In genomic region chrX:10579018-10579752, GRCh38 we compare ENCODE assay signal across 12 cellular contexts. TPM values are rescaled to one million over a fixed set of nuclear protein-coding genes. Genes with fewer than 3 reads are reported as not detected.
A peak's percentile ranks its signal among the peaks of the same experiment; 100 is the strongest.
DNase-seq lines count a peak whose midpoint lies in the region; ATAC-seq, FAIRE-seq and TF ChIP-seq lines count a peak whose summit lies in the region.
"Had no signal": no experiment of that assay in that cellular context is flagged by ENCODE, and none has a peak within 500 bp of the region (broad histone marks: within the 10 kb centered on the region; RNA-seq: fewer than 3 reads in every experiment).

No MANE protein-coding gene starts in this region.

- FAIRE-seq in HepG2 (lab: Jason Lieb, UNC), result peak; percentile 69

- in situ Hi-C loops in HepG2 (cut with HindIII; ENCODE audit: extremely low pct_ligation_motif_present, low pct_unique_long_range_greater_than_20kb), result no loop called here

- peaks cover 77% of the 10 kb centered on the region for H3K4me1 Mint-ChIP-seq in HFFc6 (ENCODE audit: low read depth)

- H3K4me2 ChIP-seq in HepG2 (ENCODE audit: low read depth, low read length), result peak overlapping the region; percentile 18; the same call in 1 of the 2 replicates

- H3K36me3 ChIP-seq in breast epithelium, result no peaks in the 10 kb centered on the region
- H3K36me3 ChIP-seq in HepG2 (replicated peaks in 1 of 2; ENCODE audit: control insufficient read depth in 1 of 2, insufficient read depth in 2 of 2, low read length in 2 of 2), result no peaks in the 10 kb centered on the region
- no peaks in the 10 kb centered on the region for H3K36me3 ChIP-seq in WERI-Rb-1

- H3K27ac ChIP-seq in breast epithelium (peak overlapping the region; percentile 38 to 44), HepG2 (ENCODE audit: extremely low read length, insufficient read depth, low read length) (no peak overlapping the region), WERI-Rb-1 (no peak overlapping the region)

- no peak for TF ChIP-seq RAD21 in HepG2 (CRISPR knock-in tag; IDR thresholded peaks at IDR 0.05)

- H3K27me3 Mint-ChIP-seq in HFFc6 (ENCODE audit: insufficient read depth), result no peaks in the 10 kb centered on the region

- H3K27me3 ChIP-seq in breast epithelium (peaks cover 0 to under 1% of the 10 kb centered on the region in 2 donors), HepG2 (ENCODE audit: control insufficient read depth in 1 of 2, insufficient read depth in 2 of 2, low read length in 2 of 2) (no peaks in the 10 kb centered on the region), WERI-Rb-1 (ENCODE audit: insufficient read depth, low read depth, severe bottlenecking) (no peaks in the 10 kb centered on the region)

- 8% methylated on average over 7 of the region's 7 CpGs for WGBS in HepG2 (ENCODE audit: low lambda C conversion rate)

- no peak for ATAC-seq in HepG2
- no peak for ATAC-seq in GM19035 (IDR thresholded peaks at IDR 0.05; ENCODE audit: unreplicated experiment)
- ATAC-seq: CD8-positive, alpha-beta T cell had no signal

- peak overlapping the region; percentile 94 for H3K27ac Mint-ChIP-seq in HFFc6
- H3K27ac Mint-ChIP-seq: CD8-positive, alpha-beta T cell had no signal

- H3K4me3 Mint-ChIP-seq in HFFc6, result peak overlapping the region; percentile 84
- H3K4me3 Mint-ChIP-seq: CD8-positive, alpha-beta T cell had no signal

- peak overlapping the region; percentile 63 for H2AFZ ChIP-seq in HepG2 (ENCODE audit: low read length)

- BruUV-seq in HepG2 (replicated peaks; lab: Mats Ljungman, UMichigan), result no TSS peak

- peaks cover 8% of the 10 kb centered on the region for H3K36me3 Mint-ChIP-seq in HFFc6 (ENCODE audit: low read depth)
- H3K36me3 Mint-ChIP-seq: CD8-positive, alpha-beta T cell had no signal

- TF ChIP-seq CTCF in HFFc6 (IDR thresholded peaks at IDR 0.05), result no peak
- TF ChIP-seq CTCF in breast epithelium (IDR thresholded peaks at IDR 0.05), result no peak
- TF ChIP-seq CTCF in HepG2 (CRISPR knock-in tag; IDR thresholded peaks at IDR 0.05), result no peak
- TF ChIP-seq CTCF in WERI-Rb-1 (IDR thresholded peaks at IDR 0.05; ENCODE audit: low read depth, low read length), result no peak

- H3K4me1 ChIP-seq in breast epithelium (no peaks in the 10 kb centered on the region), HepG2 (ENCODE audit: insufficient read depth, low read length) (peaks cover 8% of the 10 kb centered on the region; the same call in 1 of the 2 replicates)

- H3K9me3 Mint-ChIP-seq in HFFc6, result peaks cover 18% of the 10 kb centered on the region
- H3K9me3 Mint-ChIP-seq: CD8-positive, alpha-beta T cell had no signal

- H3K79me2 ChIP-seq in HepG2 (ENCODE audit: insufficient read depth, low read length), result no peaks in the 10 kb centered on the region

- no peak for TF ChIP-seq POLR2A in breast epithelium (IDR thresholded peaks at IDR 0.05)
- no peak for TF ChIP-seq POLR2A in HepG2 (IDR thresholded peaks at IDR 0.05; ENCODE audit: insufficient read depth in 1 of 2, low read depth in 2 of 2, low read length in 2 of 2)

- CTCF ChIA-PET in HepG2 (lab: Yijun Ruan, JAX; ENCODE audit: low intra/inter-chr PET ratio, low total read pairs), result no interaction called here

- intact Hi-C loops in breast epithelium (cut with DNase I; ENCODE audit: low total_unique reads) (no loop called here), HepG2 (cut with micrococcal nuclease; ENCODE audit: unreplicated experiment) (no loop called here)

- H3K9ac ChIP-seq in HepG2 (ENCODE audit: insufficient read depth, low read depth, low read length), result peak overlapping the region; percentile 15; the same call in 1 of the 2 replicates

- H3K4me3 ChIP-seq in breast epithelium (peak overlapping the region in 1 of 3 donors; percentile 1), HepG2 (replicated peaks in 1 of 3; ENCODE audit: insufficient read depth in 1 of 3, low read depth in 2 of 3, low read length in 3 of 3) (no peak overlapping the region; a peak in 1 of 6 replicates), WERI-Rb-1 (ENCODE audit: low read depth, low read length) (no peak overlapping the region)

- H3K9me3 ChIP-seq in breast epithelium (peaks cover 1 to 5% of the 10 kb centered on the region in 2 donors), HepG2 (ENCODE audit: low read length) (no peaks in the 10 kb centered on the region), WERI-Rb-1 (ENCODE audit: severe bottlenecking) (no peaks in the 10 kb centered on the region)

- H4K20me1 ChIP-seq in HepG2 (ENCODE audit: insufficient read depth, low read length), result no peaks in the 10 kb centered on the region

- DNase-seq in A172 (ENCODE audit: low spot score), result peak; percentile 48
- peak; percentile 20 for DNase-seq in HFFc6
- no peak for DNase-seq in breast epithelium (ENCODE audit: low spot score in 2 of 2)
- peak; percentile 62 for DNase-seq in HepG2 (ENCODE audit: low spot score)
- no peak for DNase-seq in WERI-Rb-1
- DNase-seq in islet precursor cell, result no peak
- DNase-seq in effector CD4-positive, alpha-beta T cell, result no peak
- DNase-seq: activated effector memory CD4-positive, alpha-beta T cell treated with Interleukin-2 at 50 U/mL for 16 hours; CD8-positive, alpha-beta T cell; NCI-H1930; substantia nigra had no signal

- POLR2A ChIA-PET in HepG2 (lab: Yijun Ruan, JAX), result no interaction called here

- no peak for TF ChIP-seq EP300 in HepG2 (IDR thresholded peaks at IDR 0.05; ENCODE audit: low read depth in 2 of 2, low read length in 2 of 2)
- TF ChIP-seq EP300 in HepG2 (CRISPR knock-in tag; IDR thresholded peaks at IDR 0.05; ENCODE audit: borderline replicate concordance), result no peak

TF ChIP-seq in HepG2, 621 proteins besides CTCF, POLR2A, EP300 and RAD21:
- TF ChIP-seq BHLHE40 (IDR thresholded peaks at IDR 0.05; ENCODE audit: low read length) (0 out of 2 replicates have a peak, but pooled peaks have one; percentile 25), GLI4 (CRISPR knock-in tag; IDR thresholded peaks at IDR 0.05; ENCODE audit: borderline replicate concordance) (no peak), ZKSCAN5 (CRISPR knock-in tag; IDR thresholded peaks at IDR 0.05) (no peak)

RNA-seq across cellular contexts. Expression of gene MID1, which starts 41.2 kb away (rescaled TPM):
- 13.0 and 15.1 TPM in 2 replicates for total RNA-seq in A172 (2014; rRNA removed; shearing (Covaris generic))
- total RNA-seq in HFFc6 (2021; fragmentation: NEBNext Ultra II Directional; extraction: Animal tissue kit (Norgen Biotek cat#: 25700)), result 10 to 100 TPM; 17.9 to 21.8 (median 18.6) TPM
- total RNA-seq in breast epithelium (10 to 100 TPM in 2 of 3 donors, 1 to 10 TPM in 1; 6.9 to 18.9 (median 10.8) TPM), HepG2 (2016; rRNA removed; fragmentation: Illumina TruSeq; extraction: Trizol) (0.86 and 1.2 TPM in 2 replicates)
- 1.5 TPM in 2 replicates for total RNA-seq in HepG2 (2016; cell fraction: cytosol; rRNA removed; fragmentation: Illumina TruSeq; extraction: Trizol; ENCODE audit: low read depth)
- 1.00 and 1.2 TPM in 2 replicates for total RNA-seq in HepG2 (2016; cell fraction: insoluble cytoplasmic fraction; rRNA removed; fragmentation: Illumina TruSeq; extraction: Trizol)
- 1.4 and 1.7 TPM in 2 replicates for total RNA-seq in HepG2 (2016; cell fraction: membrane; rRNA removed; fragmentation: Illumina TruSeq; extraction: Trizol)
- 1.4 TPM in 2 replicates for total RNA-seq in HepG2 (2016; cell fraction: nucleus; rRNA removed; fragmentation: Illumina TruSeq; extraction: Trizol)
- 1.1 and 1.2 TPM in 2 replicates for polyA plus RNA-seq in HepG2 (2011; rRNA removed)
- polyA plus RNA-seq in HepG2 (2011; cell fraction: cytosol; rRNA removed), result 0.85 and 1.0 TPM in 2 replicates
- polyA plus RNA-seq in HepG2 (2011; cell fraction: nucleus; rRNA removed), result 2.2 and 2.4 TPM in 2 replicates
- 1.1 and 1.6 TPM in 2 replicates for polyA plus RNA-seq in HepG2 (2012)
- 0.11 and 0.16 TPM in 2 replicates for polyA plus RNA-seq in HepG2 (2016; cell fraction: cytosol; fragmentation: Illumina TruSeq; extraction: Trizol; ENCODE audit: low read depth)
- polyA plus RNA-seq in HepG2 (2016; cell fraction: insoluble cytoplasmic fraction; fragmentation: Illumina TruSeq; extraction: Trizol; ENCODE audit: low read depth), result 0.65 and 0.91 TPM in 2 replicates
- polyA plus RNA-seq in HepG2 (2016; cell fraction: membrane; fragmentation: Illumina TruSeq; extraction: Trizol; ENCODE audit: low read depth), result 0.37 and 0.44 TPM in 2 replicates
- 1.5 and 2.3 TPM in 2 replicates for polyA plus RNA-seq in HepG2 (2016; cell fraction: nucleus; fragmentation: Illumina TruSeq; extraction: Trizol; ENCODE audit: insufficient read depth, low read depth)
- polyA minus RNA-seq in HepG2 (2011; rRNA and poly(A)+ RNA removed; ENCODE audit: low replicate concordance), result 9.5 and 48.9 TPM in 2 replicates
- 1.5 and 1.6 TPM in 2 replicates for polyA minus RNA-seq in HepG2 (2011; cell fraction: cytosol; rRNA and poly(A)+ RNA removed)
- 2.5 and 2.6 TPM in 2 replicates for polyA minus RNA-seq in HepG2 (2011; cell fraction: nucleus; rRNA and poly(A)+ RNA removed)
- total RNA-seq: CD8-positive, alpha-beta T cell had no signal

Comparison
In these comparisons a context has a peak if more than half of its experiments do, and no peak if none do; other contexts are left out.
1. DNase-seq: peak in A172 (single experiment), HFFc6 (single experiment) and HepG2 (single experiment); none in breast epithelium (0 of 2), WERI-Rb-1 (single experiment), islet precursor cell (single experiment) and effector CD4-positive, alpha-beta T cell (single experiment).
2. H3K27ac ChIP-seq: peak in breast epithelium (2 of 2); none in HepG2 (single experiment) and WERI-Rb-1 (single experiment).